In the genomic region with DNA sequence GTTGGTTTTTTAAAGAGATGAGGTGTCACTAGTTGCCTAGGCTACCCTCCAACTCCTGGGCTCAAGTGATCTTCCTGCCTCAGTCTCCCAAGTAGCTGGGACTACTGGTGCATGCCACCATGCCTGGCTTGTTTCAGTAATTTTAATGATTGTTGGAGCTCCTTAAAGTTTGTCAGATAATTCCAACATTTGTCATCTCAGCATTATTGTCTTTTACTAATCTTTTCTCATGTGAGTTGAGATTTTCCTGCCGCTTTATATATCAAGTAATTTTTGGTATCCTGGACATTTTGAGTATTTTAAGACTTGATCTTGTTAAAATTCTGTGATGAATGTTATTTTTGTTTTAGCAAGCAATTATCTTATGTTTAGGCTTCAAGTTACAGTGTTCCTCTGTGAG, we compare ENCODE assay signal across 8 cellular contexts.
"Had no signal": no experiment of that assay in that cellular context is flagged by ENCODE, and none has a peak within 500 bp of the region (broad histone marks: within the 10 kb centered on the region; RNA-seq: fewer than 3 reads in every experiment).

No MANE protein-coding gene starts in this region.

- DNase-seq: GDM1, GF-D8 had no signal

- ATAC-seq: GM12878 had no signal

- FAIRE-seq: G401.6, GM12878, GM12891, GM12892, GM18507, GM19239 had no signal

- H3K4me3 ChIP-seq: GM12878 had no signal
